8 cellular contexts compared by ENCODE assay signal in genomic region chr22:31944700-31945477, GRCh38. TPM values are rescaled to one million over a fixed set of nuclear protein-coding genes. Genes with fewer than 3 reads are reported as not detected.
DNase-seq lines count a peak whose midpoint lies in the region; ATAC-seq and TF ChIP-seq lines count a peak whose summit lies in the region.

No MANE protein-coding gene starts in this region.

- no peak overlapping the region for H3K27ac Mint-ChIP-seq in GM23338
- H3K27ac Mint-ChIP-seq in progenitor cell of endocrine pancreas, result no peak overlapping the region
- no peak overlapping the region for H3K27ac Mint-ChIP-seq in activated T-helper 2 cell treated with anti-CD3 and anti-CD28 coated beads, Interferon-gamma antibody, Interleukin-2, Interleukin-4, amounts not matched to agents 10 μg/mL and 5 μg/mL and 100 μg/mL, durations not matched to agents 14 hours and 24 hours and 36 hours

- peaks cover 13% of the 10 kb centered on the region; the same call in 1 of the 2 replicates for H3F3A ChIP-seq in GM23338 (replicated peaks; ENCODE audit: low read depth)

- H3K36me3 Mint-ChIP-seq in GM23338 (ENCODE audit: low read depth), result peaks cover 28% of the 10 kb centered on the region
- H3K36me3 Mint-ChIP-seq in progenitor cell of endocrine pancreas (ENCODE audit: insufficient read depth), result peaks cover 12% of the 10 kb centered on the region
- peaks cover 25% of the 10 kb centered on the region for H3K36me3 Mint-ChIP-seq in activated T-helper 2 cell treated with anti-CD3 and anti-CD28 coated beads, Interferon-gamma antibody, Interleukin-2, Interleukin-4, amounts not matched to agents 10 μg/mL and 5 μg/mL and 100 μg/mL, durations not matched to agents 14 hours and 24 hours and 36 hours (ENCODE audit: low read depth)

- H3K4me1 Mint-ChIP-seq in GM23338, result peaks cover 7% of the 10 kb centered on the region; the same call in 2 of the 3 replicates
- peaks cover 6% of the 10 kb centered on the region for H3K4me1 Mint-ChIP-seq in progenitor cell of endocrine pancreas (ENCODE audit: low read depth)
- peaks cover 23% of the 10 kb centered on the region for H3K4me1 Mint-ChIP-seq in activated T-helper 2 cell treated with anti-CD3 and anti-CD28 coated beads, Interferon-gamma antibody, Interleukin-2, Interleukin-4, amounts not matched to agents 10 μg/mL and 5 μg/mL and 100 μg/mL, durations not matched to agents 14 hours and 24 hours and 36 hours (ENCODE audit: low read depth)

- peaks cover 5% of the 10 kb centered on the region for H3K27me3 Mint-ChIP-seq in GM23338 (ENCODE audit: insufficient read depth, low read depth, poor library complexity)
- peaks cover 7% of the 10 kb centered on the region for H3K27me3 Mint-ChIP-seq in progenitor cell of endocrine pancreas
- H3K27me3 Mint-ChIP-seq in activated T-helper 2 cell treated with anti-CD3 and anti-CD28 coated beads, Interferon-gamma antibody, Interleukin-2, Interleukin-4, amounts not matched to agents 10 μg/mL and 5 μg/mL and 100 μg/mL, durations not matched to agents 14 hours and 24 hours and 36 hours (ENCODE audit: low read depth), result no peaks in the 10 kb centered on the region

- H3K4me2 ChIP-seq in GM23338, result peak overlapping the region; percentile 87

- H3K4me3 Mint-ChIP-seq in GM23338 (peak overlapping the region; percentile 86; the same call in 1 of the 3 replicates), progenitor cell of endocrine pancreas (ENCODE audit: low read depth) (peak overlapping the region; percentile 89)
- no peak overlapping the region for H3K4me3 Mint-ChIP-seq in activated T-helper 2 cell treated with anti-CD3 and anti-CD28 coated beads, Interferon-gamma antibody, Interleukin-2, Interleukin-4, amounts not matched to agents 10 μg/mL and 5 μg/mL and 100 μg/mL, durations not matched to agents 14 hours and 24 hours and 36 hours (ENCODE audit: low read depth)

- peaks cover 21% of the 10 kb centered on the region for H3K4me1 ChIP-seq in GM23338 (ENCODE audit: insufficient read depth)

- no peaks in the 10 kb centered on the region for H3K9me3 Mint-ChIP-seq in GM23338
- no peaks in the 10 kb centered on the region for H3K9me3 Mint-ChIP-seq in progenitor cell of endocrine pancreas (ENCODE audit: low read depth)
- no peaks in the 10 kb centered on the region for H3K9me3 Mint-ChIP-seq in activated T-helper 2 cell treated with anti-CD3 and anti-CD28 coated beads, Interferon-gamma antibody, Interleukin-2, Interleukin-4, amounts not matched to agents 10 μg/mL and 5 μg/mL and 100 μg/mL, durations not matched to agents 14 hours and 24 hours and 36 hours

- H3K27ac ChIP-seq in GM23338 (ENCODE audit: low read depth), result peak overlapping the region; percentile 93

- DNase-seq in GM23338 (ENCODE audit: low spot score), result peak; percentile 63
- DNase-seq in M059J (ENCODE audit: low read depth), result peak; percentile 29
- DNase-seq in activated effector memory CD4-positive, alpha-beta T cell treated with Interleukin-2 at 50 U/mL for 16 hours, result peak; percentile 23
- peak; percentile 79 for DNase-seq in cardiac septum (ENCODE audit: low spot score)
- DNase-seq in progenitor cell of endocrine pancreas (ENCODE audit: low spot score, unreplicated experiment), result no peak
- no peak for DNase-seq in activated T-helper 2 cell treated with anti-CD3 and anti-CD28 coated beads, Interferon-gamma antibody, Interleukin-2, Interleukin-4, amounts not matched to agents 10 μg/mL and 5 μg/mL and 100 μg/mL, durations not matched to agents 14 hours and 24 hours and 36 hours (ENCODE audit: low spot score)
- DNase-seq in kidney glomerular epithelial cell (lab: John Stamatoyannopoulos, UW), result no peak

- no peak overlapping the region for H2AFZ ChIP-seq in GM23338

- TF ChIP-seq CTCF in GM23338 (conservative IDR thresholded peaks at IDR 0.05; ENCODE audit: low read depth in 2 of 2), result no peak
- TF ChIP-seq CTCF in progenitor cell of endocrine pancreas (IDR thresholded peaks at IDR 0.05; ENCODE audit: unreplicated experiment), result no peak

- no peaks in the 10 kb centered on the region for H3K27me3 ChIP-seq in GM23338 (ENCODE audit: insufficient read depth)

- peaks cover 25% of the 10 kb centered on the region for H3K36me3 ChIP-seq in GM23338 (ENCODE audit: insufficient read depth)

- intact Hi-C loops in cardiac septum (cut with DNase I), result loop anchor here (1.0 to 10.0 kb wide), 2 partner anchors 192 to 280 kb away; partner anchors contain the start of gene PISD
- intact Hi-C loops in activated T-helper 2 cell treated with anti-CD3 and anti-CD28 coated beads, Interferon-gamma antibody, Interleukin-2, Interleukin-4, amounts not matched to agents 10 μg/mL and 5 μg/mL and 100 μg/mL, durations not matched to agents 14 hours and 24 hours and 36 hours (cut with micrococcal nuclease), result loop anchor here (1.0 kb wide), 4 partner anchors 25 to 283 kb away; partner anchors contain the start of genes PISD and PRR14L

- peaks cover 41% of the 10 kb centered on the region for H4K20me1 ChIP-seq in GM23338 (replicated peaks; ENCODE audit: insufficient read depth)

- ATAC-seq in GM23338, result peak; percentile 33

- H3K9me2 ChIP-seq in GM23338 (ENCODE audit: insufficient read depth), result no peaks in the 10 kb centered on the region

- peak overlapping the region; percentile 90 for H3K4me3 ChIP-seq in GM08714 (ENCODE audit: low read length)
- H3K4me3 ChIP-seq in GM23338, result peak overlapping the region; percentile 100

- peaks cover 51% of the 10 kb centered on the region for H3K79me2 ChIP-seq in GM23338 (replicated peaks; ENCODE audit: insufficient read depth)

TF ChIP-seq in GM23338, 12 proteins besides CTCF, POLR2A, EP300 and RAD21:
- TF ChIP-seq CREB1 (CRISPR knock-in tag; IDR thresholded peaks at IDR 0.05; ENCODE audit: low read depth) (no peak), ZNF114 (CRISPR knock-in tag; IDR thresholded peaks at IDR 0.05) (no peak), STAT1 (IDR thresholded peaks at IDR 0.05; ENCODE audit: unreplicated experiment) (no peak), ZNF331 (CRISPR knock-in tag; IDR thresholded peaks at IDR 0.05; ENCODE audit: low read depth) (no peak), POLR2AphosphoS5 (IDR thresholded peaks at IDR 0.05; ENCODE audit: low read depth) (0 out of 2 replicates have a peak, but pooled peaks have one; percentile 22), NANOG (IDR thresholded peaks at IDR 0.05; ENCODE audit: borderline replicate concordance) (no peak)
- TF ChIP-seq, protein P1, sequence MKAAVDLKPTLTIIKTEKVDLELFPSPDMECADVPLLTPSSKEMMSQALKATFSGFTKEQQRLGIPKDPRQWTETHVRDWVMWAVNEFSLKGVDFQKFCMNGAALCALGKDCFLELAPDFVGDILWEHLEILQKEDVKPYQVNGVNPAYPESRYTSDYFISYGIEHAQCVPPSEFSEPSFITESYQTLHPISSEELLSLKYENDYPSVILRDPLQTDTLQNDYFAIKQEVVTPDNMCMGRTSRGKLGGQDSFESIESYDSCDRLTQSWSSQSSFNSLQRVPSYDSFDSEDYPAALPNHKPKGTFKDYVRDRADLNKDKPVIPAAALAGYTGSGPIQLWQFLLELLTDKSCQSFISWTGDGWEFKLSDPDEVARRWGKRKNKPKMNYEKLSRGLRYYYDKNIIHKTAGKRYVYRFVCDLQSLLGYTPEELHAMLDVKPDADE (IDR thresholded peaks at IDR 0.05), result no peak; the same call in 1 of the 2 replicates

RNA-seq across cellular contexts. Expression of gene YWHAH, which starts 0.6 kb away (rescaled TPM):
- total RNA-seq in GM23338 (2014; rRNA removed; shearing (Covaris generic)), result 263 and 277 TPM in 2 replicates
- polyA plus RNA-seq in GM23338 (2016; fragmentation: Nextera tagmentation; extraction: Ambion mirVana), result 254 and 283 TPM in 2 replicates
- 176 and 196 TPM in 2 replicates for total RNA-seq in M059J (2014; rRNA removed; shearing (Covaris generic))
- total RNA-seq in cardiac septum (116 TPM), progenitor cell of endocrine pancreas (105 and 111 TPM in 2 replicates)
- total RNA-seq in activated T-helper 2 cell treated with anti-CD3 and anti-CD28 coated beads, Interferon-gamma antibody, Interleukin-2, Interleukin-4, amounts not matched to agents 10 μg/mL and 5 μg/mL and 100 μg/mL, durations not matched to agents 14 hours and 24 hours and 36 hours, result 150 TPM in 2 replicates

Comparison
In these comparisons a context has a peak if more than half of its experiments do, and no peak if none do; other contexts are left out.
1. DNase-seq: peak in GM23338 (single experiment), M059J (single experiment), activated effector memory CD4-positive, alpha-beta T cell treated with Interleukin-2 at 50 U/mL for 16 hours (single experiment) and cardiac septum (single experiment); none in progenitor cell of endocrine pancreas (single experiment), activated T-helper 2 cell treated with anti-CD3 and anti-CD28 coated beads, Interferon-gamma antibody, Interleukin-2, Interleukin-4, amounts not matched to agents 10 μg/mL and 5 μg/mL and 100 μg/mL, durations not matched to agents 14 hours and 24 hours and 36 hours (single experiment) and kidney glomerular epithelial cell (single experiment).